8 cellular contexts compared by ENCODE assay signal in genomic region chr6:2989332-2990178, GRCh38. TPM values are rescaled to one million over a fixed set of nuclear protein-coding genes. Genes with fewer than 3 reads are reported as not detected.
DNase-seq lines count a peak whose midpoint lies in the region; ATAC-seq, FAIRE-seq and TF ChIP-seq lines count a peak whose summit lies in the region.

No MANE protein-coding gene starts in this region.

- peak overlapping the region; percentile 99 for H2AFZ ChIP-seq in HepG2 (ENCODE audit: low read length)

- TF ChIP-seq RAD21 in HepG2 (CRISPR knock-in tag; IDR thresholded peaks at IDR 0.05), result no peak

- DNase-seq in NCI-H748 treated with DMSO at 0.1 percent for 48 hours (lab: John Stamatoyannopoulos, UW), result peak; percentile 98
- DNase-seq in activated CD4-positive, alpha-beta T cell treated with anti-CD3 and anti-CD28 coated beads, Interleukin-2, amount 50 U/mL, for 24 hours (ENCODE audit: low read depth in 1 of 2, low spot score in 1 of 2), result peak; percentile 58 to 76
- DNase-seq in dermis microvascular lymphatic vessel endothelial cell (ENCODE audit: low read depth in 2 of 2), result peak; percentile 94 to 98
- peak; percentile 97 for DNase-seq in HepG2 (ENCODE audit: low spot score)
- DNase-seq in stimulated activated CD4-positive, alpha-beta T cell treated with anti-CD3 and anti-CD28 coated beads, Interleukin-4, amount 100 ng/mL, for 1 hour, result peak; percentile 63

- in situ Hi-C loops in HepG2 (cut with HindIII; ENCODE audit: extremely low pct_ligation_motif_present, low pct_unique_long_range_greater_than_20kb), result loop anchor here (5.0 to 10.0 kb wide), 2 partner anchors 37 to 265 kb away; partner anchors contain the start of gene PSMG4

- no peaks in the 10 kb centered on the region for H3K36me3 ChIP-seq in HepG2 (replicated peaks in 1 of 2; ENCODE audit: control insufficient read depth in 1 of 2, insufficient read depth in 2 of 2, low read length in 2 of 2)

- peak overlapping the region; percentile 94 for H3K9ac ChIP-seq in HepG2 (ENCODE audit: insufficient read depth, low read depth, low read length)

- CTCF ChIA-PET in HepG2 (lab: Yijun Ruan, JAX; ENCODE audit: low intra/inter-chr PET ratio, low total read pairs), result interaction anchor here (1.1 to 4.4 kb wide), 4 partner anchors 37 to 199 kb away, joined by 3 to 60 read pairs (median 5); no protein-coding TSS in a partner anchor

- no peaks in the 10 kb centered on the region for H3K9me3 ChIP-seq in HepG2 (ENCODE audit: low read length)

- no peaks in the 10 kb centered on the region; a peak in 1 of 5 replicates for H3K27me3 ChIP-seq in HepG2 (ENCODE audit: control insufficient read depth in 1 of 2, insufficient read depth in 2 of 2, low read length in 2 of 2)

- TF ChIP-seq EP300 in HepG2 (IDR thresholded peaks at IDR 0.05; ENCODE audit: low read depth in 2 of 2, low read length in 2 of 2) (no peak), HepG2 (CRISPR knock-in tag; IDR thresholded peaks at IDR 0.05; ENCODE audit: borderline replicate concordance) (no peak; the same call in 1 of the 2 replicates)

- ATAC-seq in GM19395 (IDR thresholded peaks at IDR 0.05; ENCODE audit: unreplicated experiment) (peak; percentile 81), HG03521 (IDR thresholded peaks at IDR 0.05; ENCODE audit: unreplicated experiment) (peak; percentile 64), HepG2 (peak; percentile 74)

- intact Hi-C loops in HepG2 (cut with micrococcal nuclease; ENCODE audit: unreplicated experiment), result loop anchor here (1.0 to 2.0 kb wide), 3 partner anchors 19 to 143 kb away; partner anchors contain the start of gene SERPINB6

- H3K79me2 ChIP-seq in HepG2 (ENCODE audit: insufficient read depth, low read length), result no peaks in the 10 kb centered on the region

- no TSS peak for BruUV-seq in HepG2 (replicated peaks; lab: Mats Ljungman, UMichigan)

- peak overlapping the region; percentile 84 for H3K4me2 ChIP-seq in HepG2 (ENCODE audit: low read depth, low read length)

- POLR2A ChIA-PET in HepG2 (lab: Yijun Ruan, JAX), result interaction anchor here (0.6 to 5.0 kb wide), 26 partner anchors 8 to 1031 kb away, joined by 3 to 118 read pairs (median 7); partner anchors contain the start of genes NQO2, RIPK1, SERPINB1 and SERPINB6

- H3K4me1 ChIP-seq in HepG2 (ENCODE audit: insufficient read depth, low read length), result peaks cover 70% of the 10 kb centered on the region

- FAIRE-seq in HepG2 (lab: Jason Lieb, UNC), result peak; percentile 50

- 1% methylated on average over 22 of the region's 22 CpGs for WGBS in HepG2 (ENCODE audit: low lambda C conversion rate)

- H3K27ac ChIP-seq in C4-2B, result peak overlapping the region; percentile 94
- peak overlapping the region; percentile 96 for H3K27ac ChIP-seq in HepG2 (ENCODE audit: extremely low read length, insufficient read depth, low read length)

- H3K4me3 ChIP-seq in HepG2 (replicated peaks in 1 of 3; ENCODE audit: insufficient read depth in 1 of 3, low read depth in 2 of 3, low read length in 3 of 3), result peak overlapping the region; percentile 72 to 81 (median 78)

- TF ChIP-seq POLR2A in HepG2 (IDR thresholded peaks at IDR 0.05; ENCODE audit: insufficient read depth in 1 of 2, low read depth in 2 of 2, low read length in 2 of 2), result peak; percentile 76 to 86

- TF ChIP-seq CTCF in C4-2B (conservative IDR thresholded peaks at IDR 0.05), result peak; percentile 57
- no peak for TF ChIP-seq CTCF in HepG2 (CRISPR knock-in tag; IDR thresholded peaks at IDR 0.05)

- no peaks in the 10 kb centered on the region for H4K20me1 ChIP-seq in HepG2 (ENCODE audit: insufficient read depth, low read length)

TF ChIP-seq in HepG2, 621 proteins besides CTCF, POLR2A, EP300 and RAD21 (continues in another document):
- TF ChIP-seq SNAPC4 (CRISPR knock-in tag; IDR thresholded peaks at IDR 0.05) (peak; percentile 97), KAT7 (CRISPR knock-in tag; IDR thresholded peaks at IDR 0.05; ENCODE audit: borderline replicate concordance) (peak; percentile 57; the same call in 1 of the 2 replicates)

RNA-seq across cellular contexts. Expression of gene NQO2, which starts 10.1 kb away (rescaled TPM):
- total RNA-seq in dermis microvascular lymphatic vessel endothelial cell (12.2 and 24.9 TPM in 2 replicates), HepG2 (2016; rRNA removed; fragmentation: Illumina TruSeq; extraction: Trizol) (56.5 and 63.0 TPM in 2 replicates)
- total RNA-seq in HepG2 (2016; cell fraction: cytosol; rRNA removed; fragmentation: Illumina TruSeq; extraction: Trizol; ENCODE audit: low read depth), result 44.8 and 70.6 TPM in 2 replicates
- total RNA-seq in HepG2 (2016; cell fraction: insoluble cytoplasmic fraction; rRNA removed; fragmentation: Illumina TruSeq; extraction: Trizol), result 56.8 and 60.6 TPM in 2 replicates
- 53.4 and 80.8 TPM in 2 replicates for total RNA-seq in HepG2 (2016; cell fraction: membrane; rRNA removed; fragmentation: Illumina TruSeq; extraction: Trizol)
- 34.2 and 36.9 TPM in 2 replicates for total RNA-seq in HepG2 (2016; cell fraction: nucleus; rRNA removed; fragmentation: Illumina TruSeq; extraction: Trizol)
- 27.4 and 32.2 TPM in 2 replicates for polyA plus RNA-seq in HepG2 (2011; rRNA removed)
- polyA plus RNA-seq in HepG2 (2011; cell fraction: cytosol; rRNA removed), result 29.5 and 31.9 TPM in 2 replicates
- 30.7 and 34.4 TPM in 2 replicates for polyA plus RNA-seq in HepG2 (2011; cell fraction: nucleus; rRNA removed)
- polyA plus RNA-seq in HepG2 (2012), result 15.7 and 17.8 TPM in 2 replicates
- polyA plus RNA-seq in HepG2 (2016; cell fraction: cytosol; fragmentation: Illumina TruSeq; extraction: Trizol; ENCODE audit: low read depth), result 48.7 and 84.9 TPM in 2 replicates
- polyA plus RNA-seq in HepG2 (2016; cell fraction: insoluble cytoplasmic fraction; fragmentation: Illumina TruSeq; extraction: Trizol; ENCODE audit: low read depth), result 61.8 and 64.6 TPM in 2 replicates
- 49.3 and 82.9 TPM in 2 replicates for polyA plus RNA-seq in HepG2 (2016; cell fraction: membrane; fragmentation: Illumina TruSeq; extraction: Trizol; ENCODE audit: low read depth)
- 65.1 and 69.0 TPM in 2 replicates for polyA plus RNA-seq in HepG2 (2016; cell fraction: nucleus; fragmentation: Illumina TruSeq; extraction: Trizol; ENCODE audit: insufficient read depth, low read depth)
- 15.8 and 89.9 TPM in 2 replicates for polyA minus RNA-seq in HepG2 (2011; rRNA and poly(A)+ RNA removed; ENCODE audit: low replicate concordance)
- 9.1 and 15.4 TPM in 2 replicates for polyA minus RNA-seq in HepG2 (2011; cell fraction: cytosol; rRNA and poly(A)+ RNA removed)
- 17.7 and 19.6 TPM in 2 replicates for polyA minus RNA-seq in HepG2 (2011; cell fraction: nucleus; rRNA and poly(A)+ RNA removed)

RNA-seq across cellular contexts. Expression of gene SERPINB6, which starts 18.2 kb away (rescaled TPM):
- total RNA-seq in dermis microvascular lymphatic vessel endothelial cell, result 107 and 108 TPM in 2 replicates
- 38.2 and 44.8 TPM in 2 replicates for total RNA-seq in HepG2 (2016; rRNA removed; fragmentation: Illumina TruSeq; extraction: Trizol)
- total RNA-seq in HepG2 (2016; cell fraction: cytosol; rRNA removed; fragmentation: Illumina TruSeq; extraction: Trizol; ENCODE audit: low read depth), result 16.6 and 17.4 TPM in 2 replicates
- 38.2 and 41.7 TPM in 2 replicates for total RNA-seq in HepG2 (2016; cell fraction: insoluble cytoplasmic fraction; rRNA removed; fragmentation: Illumina TruSeq; extraction: Trizol)
- 24.5 and 25.6 TPM in 2 replicates for total RNA-seq in HepG2 (2016; cell fraction: membrane; rRNA removed; fragmentation: Illumina TruSeq; extraction: Trizol)
- 23.7 and 24.1 TPM in 2 replicates for total RNA-seq in HepG2 (2016; cell fraction: nucleus; rRNA removed; fragmentation: Illumina TruSeq; extraction: Trizol)
- 61.3 and 63.6 TPM in 2 replicates for polyA plus RNA-seq in HepG2 (2011; rRNA removed)
- 64.8 and 79.1 TPM in 2 replicates for polyA plus RNA-seq in HepG2 (2011; cell fraction: cytosol; rRNA removed)
- polyA plus RNA-seq in HepG2 (2011; cell fraction: nucleus; rRNA removed), result 72.8 and 85.1 TPM in 2 replicates
- polyA plus RNA-seq in HepG2 (2012), result 43.2 and 44.3 TPM in 2 replicates
- 22.2 and 23.2 TPM in 2 replicates for polyA plus RNA-seq in HepG2 (2016; cell fraction: cytosol; fragmentation: Illumina TruSeq; extraction: Trizol; ENCODE audit: low read depth)
- polyA plus RNA-seq in HepG2 (2016; cell fraction: insoluble cytoplasmic fraction; fragmentation: Illumina TruSeq; extraction: Trizol; ENCODE audit: low read depth), result 57.5 and 58.5 TPM in 2 replicates
- polyA plus RNA-seq in HepG2 (2016; cell fraction: membrane; fragmentation: Illumina TruSeq; extraction: Trizol; ENCODE audit: low read depth), result 27.2 and 27.5 TPM in 2 replicates
- 53.5 and 56.5 TPM in 2 replicates for polyA plus RNA-seq in HepG2 (2016; cell fraction: nucleus; fragmentation: Illumina TruSeq; extraction: Trizol; ENCODE audit: insufficient read depth, low read depth)
- 58.5 and 190 TPM in 2 replicates for polyA minus RNA-seq in HepG2 (2011; rRNA and poly(A)+ RNA removed; ENCODE audit: low replicate concordance)
- polyA minus RNA-seq in HepG2 (2011; cell fraction: cytosol; rRNA and poly(A)+ RNA removed), result 36.4 and 38.5 TPM in 2 replicates
- polyA minus RNA-seq in HepG2 (2011; cell fraction: nucleus; rRNA and poly(A)+ RNA removed), result 45.4 and 45.6 TPM in 2 replicates

Comparison
In these comparisons a context has a peak if more than half of its experiments do, and no peak if none do; other contexts are left out.
1. Peak in every context shown above with its lines: DNase-seq, ATAC-seq, H3K4me3 ChIP-seq and H3K27ac ChIP-seq.